Comparison of ENCODE assay signal across 8 cellular contexts in the genomic region with DNA sequence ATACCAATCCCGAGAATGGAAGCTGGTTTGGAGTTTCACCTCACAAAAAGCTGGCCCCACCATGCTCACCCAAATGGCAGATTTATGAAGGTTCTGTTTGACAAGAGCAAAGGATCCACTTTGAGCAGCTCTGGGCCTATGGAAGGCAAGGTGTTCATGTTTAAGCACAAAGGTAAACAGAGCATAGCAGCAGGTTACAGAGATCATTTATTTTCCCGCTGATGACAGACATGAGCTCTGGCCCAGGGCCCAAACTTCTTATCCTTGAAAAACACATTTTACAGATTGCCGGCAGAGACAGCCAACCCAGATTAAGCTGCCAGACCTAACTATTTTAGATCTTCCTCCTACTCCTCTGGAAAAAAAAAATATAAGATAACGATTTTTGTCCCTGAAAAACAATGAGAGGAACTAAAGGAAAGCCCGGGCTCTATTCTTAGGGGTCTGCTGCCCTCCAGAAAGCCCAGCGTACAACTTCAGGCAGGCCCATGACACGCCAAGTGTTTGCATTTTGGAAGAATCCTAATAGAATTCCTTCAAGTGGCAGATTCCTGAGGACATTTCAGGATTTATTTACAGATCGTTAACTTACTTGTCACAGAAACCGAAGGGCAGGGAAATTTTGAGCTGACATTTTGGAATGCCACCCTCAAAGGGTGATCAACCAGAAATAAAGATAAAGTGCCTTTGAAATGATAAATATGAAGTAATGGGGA. TPM values are rescaled to one million over a fixed set of nuclear protein-coding genes. Genes with fewer than 3 reads are reported as not detected.
DNase-seq lines count a peak whose midpoint lies in the region; ATAC-seq and TF ChIP-seq lines count a peak whose summit lies in the region.
"Had no signal": no experiment of that assay in that cellular context is flagged by ENCODE, and none has a peak within 500 bp of the region (broad histone marks: within the 10 kb centered on the region; RNA-seq: fewer than 3 reads in every experiment).

No MANE protein-coding gene starts in this region.

- H3K27ac ChIP-seq in lower lobe of right lung = peak overlapping the region; percentile 80
- H3K27ac ChIP-seq: KMS-11 had no signal

- H3K4me3 ChIP-seq in lower lobe of right lung (no peak overlapping the region), BE2C (ENCODE audit: low read depth, low read length) (no peak overlapping the region)

- H3K9me3 Mint-ChIP-seq in activated CD8-positive, alpha-beta T cell treated with anti-CD3 and anti-CD28 coated beads, Interleukin-2, amount 10 ng/mL, durations not matched to agents 7 days and 5 days (ENCODE audit: insufficient read depth) = no peaks in the 10 kb centered on the region

- peak overlapping the region; percentile 76 for H3K4me3 Mint-ChIP-seq in activated CD8-positive, alpha-beta T cell treated with anti-CD3 and anti-CD28 coated beads, Interleukin-2, amount 10 ng/mL, durations not matched to agents 7 days and 5 days

- H3K4me1 ChIP-seq in lower lobe of right lung (peaks cover 33% of the 10 kb centered on the region), BE2C (no peaks in the 10 kb centered on the region)

- intact Hi-C loops in lower lobe of right lung (cut with DNase I) = no loop called here

- peak overlapping the region; percentile 99 for H3K27ac Mint-ChIP-seq in activated CD8-positive, alpha-beta T cell treated with anti-CD3 and anti-CD28 coated beads, Interleukin-2, amount 10 ng/mL, durations not matched to agents 7 days and 5 days

- ATAC-seq in GM21367 (IDR thresholded peaks at IDR 0.05; ENCODE audit: unreplicated experiment) = peak; percentile 1
- ATAC-seq in activated CD8-positive, alpha-beta T cell treated with anti-CD3 and anti-CD28 coated beads, Interleukin-2, amount 10 ng/mL, durations not matched to agents 7 days and 5 days = peak; percentile 17
- ATAC-seq in lower lobe of right lung = peak; percentile 45 to 51

- TF ChIP-seq CTCF in lower lobe of right lung (IDR thresholded peaks at IDR 0.05) (no peak), BE2C (IDR thresholded peaks at IDR 0.05; ENCODE audit: low read depth, low read length) (no peak)

- DNase-seq in NCI-H1417 treated with DMSO at 0.1 percent for 48 hours (lab: John Stamatoyannopoulos, UW) (peak; percentile 75), lower lobe of right lung (no peak), BE2C (no peak), NK-92 (lab: John Stamatoyannopoulos, UW; ENCODE audit: unreplicated experiment) (no peak)
- no peak for DNase-seq in activated CD8-positive, alpha-beta T cell treated with anti-CD3 and anti-CD28 coated beads, Interleukin-2, amount 10 ng/mL, durations not matched to agents 7 days and 5 days
- DNase-seq in stimulated activated naive CD4-positive, alpha-beta T cell (lab: John Stamatoyannopoulos, UW) = no peak

- CTCF ChIA-PET in activated CD8-positive, alpha-beta T cell treated with anti-CD3 and anti-CD28 coated beads, Interleukin-2, amount 10 ng/mL, durations not matched to agents 7 days and 5 days (lab: Charles Lee) = interaction anchor here (0.7 to 5.1 kb wide), 20 partner anchors 8 to 105 kb away, joined by 3 to 51 read pairs (median 5); a partner anchor contains a TSS

- H3K27me3 ChIP-seq in lower lobe of right lung (ENCODE audit: low read depth) (no peaks in the 10 kb centered on the region), BE2C (no peaks in the 10 kb centered on the region)

- no peaks in the 10 kb centered on the region for H3K9me3 ChIP-seq in lower lobe of right lung
- no peaks in the 10 kb centered on the region for H3K9me3 ChIP-seq in BE2C

- peaks cover 79% of the 10 kb centered on the region for H3K4me1 Mint-ChIP-seq in activated CD8-positive, alpha-beta T cell treated with anti-CD3 and anti-CD28 coated beads, Interleukin-2, amount 10 ng/mL, durations not matched to agents 7 days and 5 days (ENCODE audit: low read depth)

- peaks cover 3% of the 10 kb centered on the region for H3K36me3 Mint-ChIP-seq in activated CD8-positive, alpha-beta T cell treated with anti-CD3 and anti-CD28 coated beads, Interleukin-2, amount 10 ng/mL, durations not matched to agents 7 days and 5 days (ENCODE audit: low read depth)

- H3K27me3 Mint-ChIP-seq in activated CD8-positive, alpha-beta T cell treated with anti-CD3 and anti-CD28 coated beads, Interleukin-2, amount 10 ng/mL, durations not matched to agents 7 days and 5 days (ENCODE audit: low read depth) = no peaks in the 10 kb centered on the region

- H3K36me3 ChIP-seq in lower lobe of right lung = no peaks in the 10 kb centered on the region
- no peaks in the 10 kb centered on the region for H3K36me3 ChIP-seq in BE2C

- POLR2A ChIA-PET in activated CD8-positive, alpha-beta T cell treated with anti-CD3 and anti-CD28 coated beads, Interleukin-2, amount 10 ng/mL, durations not matched to agents 7 days and 5 days (lab: Charles Lee) = interaction anchor here (0.7 to 5.5 kb wide), 13 partner anchors 8 to 1059 kb away, joined by 3 to 66 read pairs (median 4); a partner anchor contains a TSS

RNA-seq across cellular contexts. Expression of a gene that starts 40.0 kb away (rescaled TPM):
- 10 to 100 TPM; 51.3 to 52.4 TPM for total RNA-seq in activated CD8-positive, alpha-beta T cell treated with anti-CD3 and anti-CD28 coated beads, Interleukin-2, amount 10 ng/mL, durations not matched to agents 7 days and 5 days
- total RNA-seq in lower lobe of right lung = 79.6 TPM
- 33.1 TPM for polyA plus RNA-seq in BE2C (2012; ENCODE audit: insufficient read depth, insufficient read length, low read depth)
